In the genomic region with DNA sequence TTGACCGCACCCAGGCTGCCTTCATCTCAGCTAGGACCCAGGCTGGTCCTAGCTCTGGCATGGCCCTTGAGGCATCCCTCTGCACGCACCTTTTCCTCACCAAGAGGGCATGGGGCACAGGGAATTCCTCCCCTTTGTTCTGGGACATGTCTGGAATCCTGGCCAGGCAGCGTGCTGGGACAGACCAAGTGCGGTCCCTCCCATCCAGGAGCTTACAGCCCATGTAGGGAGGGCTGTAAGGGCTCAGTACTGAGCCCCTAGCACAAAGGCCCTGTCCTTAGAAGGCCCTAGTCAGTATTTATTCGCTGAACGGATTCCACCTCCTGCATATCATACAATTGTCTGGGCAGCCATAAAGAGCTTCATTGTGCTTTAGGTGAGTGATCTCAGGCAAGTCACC, we compare ENCODE assay signal across 2 cellular contexts.
TF ChIP-seq lines count a peak whose summit lies in the region.

No MANE protein-coding gene starts in this region.

TF ChIP-seq in GM23338, 12 proteins besides CTCF, POLR2A, EP300 and RAD21:
- TF ChIP-seq, protein P1, sequence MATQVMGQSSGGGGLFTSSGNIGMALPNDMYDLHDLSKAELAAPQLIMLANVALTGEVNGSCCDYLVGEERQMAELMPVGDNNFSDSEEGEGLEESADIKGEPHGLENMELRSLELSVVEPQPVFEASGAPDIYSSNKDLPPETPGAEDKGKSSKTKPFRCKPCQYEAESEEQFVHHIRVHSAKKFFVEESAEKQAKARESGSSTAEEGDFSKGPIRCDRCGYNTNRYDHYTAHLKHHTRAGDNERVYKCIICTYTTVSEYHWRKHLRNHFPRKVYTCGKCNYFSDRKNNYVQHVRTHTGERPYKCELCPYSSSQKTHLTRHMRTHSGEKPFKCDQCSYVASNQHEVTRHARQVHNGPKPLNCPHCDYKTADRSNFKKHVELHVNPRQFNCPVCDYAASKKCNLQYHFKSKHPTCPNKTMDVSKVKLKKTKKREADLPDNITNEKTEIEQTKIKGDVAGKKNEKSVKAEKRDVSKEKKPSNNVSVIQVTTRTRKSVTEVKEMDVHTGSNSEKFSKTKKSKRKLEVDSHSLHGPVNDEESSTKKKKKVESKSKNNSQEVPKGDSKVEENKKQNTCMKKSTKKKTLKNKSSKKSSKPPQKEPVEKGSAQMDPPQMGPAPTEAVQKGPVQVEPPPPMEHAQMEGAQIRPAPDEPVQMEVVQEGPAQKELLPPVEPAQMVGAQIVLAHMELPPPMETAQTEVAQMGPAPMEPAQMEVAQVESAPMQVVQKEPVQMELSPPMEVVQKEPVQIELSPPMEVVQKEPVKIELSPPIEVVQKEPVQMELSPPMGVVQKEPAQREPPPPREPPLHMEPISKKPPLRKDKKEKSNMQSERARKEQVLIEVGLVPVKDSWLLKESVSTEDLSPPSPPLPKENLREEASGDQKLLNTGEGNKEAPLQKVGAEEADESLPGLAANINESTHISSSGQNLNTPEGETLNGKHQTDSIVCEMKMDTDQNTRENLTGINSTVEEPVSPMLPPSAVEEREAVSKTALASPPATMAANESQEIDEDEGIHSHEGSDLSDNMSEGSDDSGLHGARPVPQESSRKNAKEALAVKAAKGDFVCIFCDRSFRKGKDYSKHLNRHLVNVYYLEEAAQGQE (IDR thresholded peaks at IDR 0.05; ENCODE audit: unreplicated experiment) = no peak
- TF ChIP-seq STAT1 (IDR thresholded peaks at IDR 0.05; ENCODE audit: unreplicated experiment) (no peak), CREB1 (CRISPR knock-in tag; IDR thresholded peaks at IDR 0.05; ENCODE audit: low read depth) (no peak), EZH2phosphoT487 (IDR thresholded peaks at IDR 0.05; ENCODE audit: unreplicated experiment) (no peak)
- TF ChIP-seq, protein P2, sequence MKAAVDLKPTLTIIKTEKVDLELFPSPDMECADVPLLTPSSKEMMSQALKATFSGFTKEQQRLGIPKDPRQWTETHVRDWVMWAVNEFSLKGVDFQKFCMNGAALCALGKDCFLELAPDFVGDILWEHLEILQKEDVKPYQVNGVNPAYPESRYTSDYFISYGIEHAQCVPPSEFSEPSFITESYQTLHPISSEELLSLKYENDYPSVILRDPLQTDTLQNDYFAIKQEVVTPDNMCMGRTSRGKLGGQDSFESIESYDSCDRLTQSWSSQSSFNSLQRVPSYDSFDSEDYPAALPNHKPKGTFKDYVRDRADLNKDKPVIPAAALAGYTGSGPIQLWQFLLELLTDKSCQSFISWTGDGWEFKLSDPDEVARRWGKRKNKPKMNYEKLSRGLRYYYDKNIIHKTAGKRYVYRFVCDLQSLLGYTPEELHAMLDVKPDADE (IDR thresholded peaks at IDR 0.05) = no peak

TF ChIP-seq in H1, 55 proteins besides CTCF, POLR2A, EP300 and RAD21:
- no peak for TF ChIP-seq BACH1 (IDR thresholded peaks at IDR 0.05; ENCODE audit: low read length)
- peak; percentile 73; the same call in 1 of the 2 replicates for TF ChIP-seq TEAD4 (IDR thresholded peaks at IDR 0.05; ENCODE audit: low read depth, low read length)
